In the genomic region with DNA sequence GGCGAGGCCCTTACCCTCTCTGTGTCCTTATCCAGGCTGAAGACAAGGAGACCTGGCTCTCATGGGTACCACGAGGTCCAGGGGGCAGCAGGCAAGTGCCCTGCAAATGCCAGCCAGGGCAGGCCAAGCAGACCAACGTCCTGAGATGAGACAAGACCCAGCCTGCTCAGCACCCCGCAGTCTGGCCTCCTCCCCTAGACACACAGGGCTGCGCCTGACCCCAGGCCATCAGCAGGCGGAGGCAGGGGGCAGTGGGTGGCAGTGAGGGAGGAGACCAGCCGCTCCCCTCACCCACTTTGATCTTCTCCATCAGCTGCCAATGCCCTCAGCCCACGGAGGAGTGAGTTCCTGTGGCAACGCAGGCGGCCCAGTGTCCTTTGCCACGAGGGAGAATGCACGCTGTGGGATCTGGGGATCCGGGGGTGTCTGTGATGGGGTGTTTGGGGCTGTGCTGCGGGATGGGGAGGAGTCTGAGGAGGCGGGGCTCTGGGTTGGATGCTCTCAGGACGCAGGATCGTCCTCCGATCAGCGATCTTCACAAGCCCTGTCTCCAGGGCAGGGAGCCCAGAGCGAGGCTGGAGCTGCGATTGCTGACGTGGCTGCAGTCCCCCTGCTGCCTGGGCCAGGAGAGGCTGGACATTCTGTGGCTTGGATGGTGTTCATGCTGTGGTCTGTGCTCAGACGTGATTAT, we compare ENCODE assay signal across 11 cellular contexts. TPM values are rescaled to one million over a fixed set of nuclear protein-coding genes. Genes with fewer than 3 reads are reported as not detected.
DNase-seq lines count a peak whose midpoint lies in the region; ATAC-seq and TF ChIP-seq lines count a peak whose summit lies in the region.
"Had no signal": no experiment of that assay in that cellular context is flagged by ENCODE, and none has a peak within 500 bp of the region (broad histone marks: within the 10 kb centered on the region; RNA-seq: fewer than 3 reads in every experiment).

No MANE protein-coding gene starts in this region.

- peak; percentile 68 to 71 for DNase-seq in SJCRH30
- DNase-seq in fibroblast of mammary gland (ENCODE audit: low read depth): peak; percentile 92
- DNase-seq in sciatic nerve (ENCODE audit: low spot score): no peak
- DNase-seq in NCI-H2196 treated with DMSO at 0.1 percent for 48 hours (lab: John Stamatoyannopoulos, UW; ENCODE audit: unreplicated experiment): no peak
- no peak for DNase-seq in NOMO-1 (lab: John Stamatoyannopoulos, UW; ENCODE audit: unreplicated experiment in 2 of 2)
- DNase-seq in OCI-LY7 (ENCODE audit: low spot score): no peak
- DNase-seq: activated T-cell treated with anti-CD3 and anti-CD28 coated beads for 4 hours; naive thymus-derived CD8-positive, alpha-beta T cell had no signal

- peaks cover 42 to 82% (median 64%) of the 10 kb centered on the region in 10 experiments for H3K4me1 ChIP-seq in BLaER1 treated with 17β-estradiol and CSF1 and Interleukin-3, amounts not matched to agents 10 nM and 100 nM
- H3K4me1 ChIP-seq in SJCRH30: no peaks in the 10 kb centered on the region
- H3K4me1 ChIP-seq in OCI-LY7 (ENCODE audit: insufficient read depth, low read length, poor library complexity, severe bottlenecking): peaks cover 6% of the 10 kb centered on the region

- no peaks in the 10 kb centered on the region for H3K36me3 ChIP-seq in BLaER1 treated with 17β-estradiol and CSF1 and Interleukin-3, amounts not matched to agents 10 nM and 100 nM
- H3K36me3 ChIP-seq in SJCRH30 (no peaks in the 10 kb centered on the region), OCI-LY7 (ENCODE audit: insufficient read depth, low read length) (no peaks in the 10 kb centered on the region)

- no TSS peak for BruUV-seq in OCI-LY7 (replicated peaks; lab: Mats Ljungman, UMichigan)

- TF ChIP-seq CTCF in fibroblast of mammary gland (conservative IDR thresholded peaks at IDR 0.05; ENCODE audit: control insufficient read depth, insufficient read depth, low read depth, low read length) (no peak), OCI-LY7 (conservative IDR thresholded peaks at IDR 0.05; ENCODE audit: low read length) (no peak)

- H3K9ac ChIP-seq in BLaER1 treated with 17β-estradiol and CSF1 and Interleukin-3, amounts not matched to agents 10 nM and 100 nM: peak overlapping the region in 7 of 11 experiments; percentile 26 to 67 (median 42); a peak in 9 of 22 replicates

- ATAC-seq in sciatic nerve (peak; percentile 64), HG03565 (IDR thresholded peaks at IDR 0.05; ENCODE audit: unreplicated experiment) (no peak)
- ATAC-seq: naive thymus-derived CD8-positive, alpha-beta T cell had no signal

- H3K9me3 ChIP-seq in BLaER1 treated with 17β-estradiol and CSF1 and Interleukin-3, amounts not matched to agents 10 nM and 100 nM (replicated peaks in 1 of 11): no peaks in the 10 kb centered on the region
- H3K9me3 ChIP-seq in SJCRH30 (replicated peaks) (no peaks in the 10 kb centered on the region), OCI-LY7 (ENCODE audit: low read length) (no peaks in the 10 kb centered on the region)

- no peaks in the 10 kb centered on the region for H3K79me2 ChIP-seq in OCI-LY7 (ENCODE audit: insufficient read depth, low read depth, low read length)

- POLR2A ChIA-PET in OCI-LY7 (lab: Charles Lee): no interaction called here

- H3K9me2 ChIP-seq in OCI-LY7 (ENCODE audit: insufficient read depth, low read length): no peaks in the 10 kb centered on the region

- no peaks in the 10 kb centered on the region for H3K27me3 ChIP-seq in BLaER1 treated with 17β-estradiol and CSF1 and Interleukin-3, amounts not matched to agents 10 nM and 100 nM
- no peaks in the 10 kb centered on the region for H3K27me3 ChIP-seq in SJCRH30

- intact Hi-C loops in sciatic nerve (cut with DNase I): loop anchor here (5.0 to 10.0 kb wide), 3 partner anchors 172 to 1403 kb away; a partner anchor contains a TSS
- intact Hi-C loops in OCI-LY7 (cut with micrococcal nuclease; ENCODE audit: unreplicated experiment): loop anchor here (5.0 kb wide), 1 partner anchor 177 kb away; a partner anchor contains a TSS

- peak overlapping the region; percentile 45 to 68 (median 63); a peak in 21 of 22 replicates for H3K4me2 ChIP-seq in BLaER1 treated with 17β-estradiol and CSF1 and Interleukin-3, amounts not matched to agents 10 nM and 100 nM
- no peak overlapping the region for H3K4me2 ChIP-seq in OCI-LY7 (ENCODE audit: low read length)

- peaks cover 0 to 8% (median 0%) of the 10 kb centered on the region in 11 experiments; a peak in 1 of 22 replicates for H4K20me1 ChIP-seq in BLaER1 treated with 17β-estradiol and CSF1 and Interleukin-3, amounts not matched to agents 10 nM and 100 nM
- H4K20me1 ChIP-seq in OCI-LY7 (ENCODE audit: insufficient read depth, low read length): no peaks in the 10 kb centered on the region

- H3K4me3 ChIP-seq in BLaER1 treated with 17β-estradiol and CSF1 and Interleukin-3, amounts not matched to agents 10 nM and 100 nM: no peak overlapping the region
- H3K4me3 ChIP-seq in SJCRH30 (no peak overlapping the region), fibroblast of mammary gland (ENCODE audit: control insufficient read depth, low read depth, low read length) (no peak overlapping the region), OCI-LY7 (ENCODE audit: low read depth, low read length, poor library complexity, severe bottlenecking) (no peak overlapping the region)

- CTCF ChIA-PET in OCI-LY7 (lab: Charles Lee; ENCODE audit: unreplicated experiment): no interaction called here

- no peak overlapping the region for H2AFZ ChIP-seq in OCI-LY7 (ENCODE audit: low read length)

- peak overlapping the region in 2 of 11 experiments; percentile 16 to 48; a peak in 3 of 22 replicates for H3K27ac ChIP-seq in BLaER1 treated with 17β-estradiol and CSF1 and Interleukin-3, amounts not matched to agents 10 nM and 100 nM
- H3K27ac ChIP-seq in SJCRH30: no peak overlapping the region
- no peak overlapping the region for H3K27ac ChIP-seq in OCI-LY7 (ENCODE audit: low read depth, low read length, poor library complexity, severe bottlenecking)
- H3K27ac ChIP-seq: HL-60 had no signal

RNA-seq across cellular contexts. Expression of a gene that starts 30.5 kb away (rescaled TPM):
- total RNA-seq in SJCRH30 (2014; rRNA removed; shearing (Covaris generic)): 10.4 and 11.5 TPM in 2 replicates
- total RNA-seq in sciatic nerve: 39.2 TPM
- 0.90 and 3.3 TPM in 2 replicates for total RNA-seq in OCI-LY7 (2014; rRNA removed; shearing (Covaris generic))
- total RNA-seq in OCI-LY7 (2022): 10.5 and 16.4 TPM in 2 replicates

Comparison
In these comparisons a context has a peak if more than half of its experiments do, and no peak if none do; other contexts are left out.
1. DNase-seq: peak in SJCRH30 (2 of 2) and fibroblast of mammary gland (single experiment); none in sciatic nerve (single experiment), NCI-H2196 treated with DMSO at 0.1 percent for 48 hours (single experiment), NOMO-1 (0 of 2) and OCI-LY7 (single experiment).